ENCODE assay signal across 10 cellular contexts in genomic region chr15:62886431-62887071, GRCh38.
A peak's percentile ranks its signal among the peaks of the same experiment; 100 is the strongest.
DNase-seq lines count a peak whose midpoint lies in the region; ATAC-seq and TF ChIP-seq lines count a peak whose summit lies in the region.
"Had no signal": no experiment of that assay in that cellular context is flagged by ENCODE, and none has a peak within 500 bp of the region (broad histone marks: within the 10 kb centered on the region; RNA-seq: fewer than 3 reads in every experiment).

No MANE protein-coding gene starts in this region.

- intact Hi-C loops in mucosa of descending colon (cut with DNase I, micrococcal nuclease) (no loop called here), spleen (cut with DNase I; ENCODE audit: low total_unique reads) (no loop called here)

- ATAC-seq in mucosa of descending colon: peak; percentile 24
- no peak for ATAC-seq in HG02642 (IDR thresholded peaks at IDR 0.05; ENCODE audit: poor library complexity, unreplicated experiment)
- ATAC-seq: naive thymus-derived CD4-positive, alpha-beta T cell had no signal

- H3K4me3 ChIP-seq in cardiac muscle cell (no peak overlapping the region), right atrium auricular region (no peak overlapping the region), mucosa of descending colon (no peak overlapping the region), spleen (no peak overlapping the region)

- H3K36me3 ChIP-seq in cardiac muscle cell (no peaks in the 10 kb centered on the region), right atrium auricular region (no peaks in the 10 kb centered on the region), mucosa of descending colon (ENCODE audit: low read depth) (no peaks in the 10 kb centered on the region), spleen (no peaks in the 10 kb centered on the region)

- H3K27ac ChIP-seq in cardiac muscle cell: peak overlapping the region; percentile 37
- H3K27ac ChIP-seq in right atrium auricular region: peak overlapping the region in 1 of 2 donors; percentile 6
- H3K27ac ChIP-seq in spleen: no peak overlapping the region
- H3K27ac ChIP-seq: KMS-11 had no signal

- no peaks in the 10 kb centered on the region for H3K27me3 ChIP-seq in cardiac muscle cell
- no peaks in the 10 kb centered on the region for H3K27me3 ChIP-seq in right atrium auricular region
- H3K27me3 ChIP-seq in spleen (replicated peaks in 1 of 7): peaks cover 0 to 51% (median 5%) of the 10 kb centered on the region in 7 donors

- no peak for TF ChIP-seq POLR2A in spleen (IDR thresholded peaks at IDR 0.05)

- DNase-seq in cardiac muscle cell (ENCODE audit: low read depth in 1 of 2, low spot score in 1 of 2) (peak in 1 of 2 donors; percentile 46), right atrium auricular region (ENCODE audit: low spot score) (no peak), dermis blood vessel endothelial cell (peak; percentile 39), mucosa of descending colon (no peak), NAMALWA (ENCODE audit: low spot score) (no peak), spleen (no peak)
- DNase-seq in activated CD4-positive, alpha-beta T cell treated with anti-CD3 and anti-CD28 coated beads, Interleukin-2, amount 50 U/mL, for 1 hour: no peak
- DNase-seq: naive thymus-derived CD4-positive, alpha-beta T cell had no signal

- no peaks in the 10 kb centered on the region for H3K9me3 ChIP-seq in cardiac muscle cell (ENCODE audit: low read depth)
- H3K9me3 ChIP-seq in right atrium auricular region: no peaks in the 10 kb centered on the region
- H3K9me3 ChIP-seq in mucosa of descending colon: no peaks in the 10 kb centered on the region
- H3K9me3 ChIP-seq in spleen: no peaks in the 10 kb centered on the region

- whole genome bisulfite sequencing in spleen, 5 donors: 46 to 58% (median 52%) methylated on average over 13 of the region's 13 CpGs

- H3K4me1 ChIP-seq in cardiac muscle cell (ENCODE audit: low read depth) (peaks cover 18% of the 10 kb centered on the region), right atrium auricular region (peaks cover 0 to 17% of the 10 kb centered on the region in 2 donors), mucosa of descending colon (ENCODE audit: low read depth) (peaks cover 16% of the 10 kb centered on the region), spleen (peaks cover 0 to 14% (median 0%) of the 10 kb centered on the region in 6 donors)

- TF ChIP-seq CTCF in cardiac muscle cell (IDR thresholded peaks at IDR 0.05; ENCODE audit: low read depth, low read length) (no peak), right atrium auricular region (IDR thresholded peaks at IDR 0.05) (no peak), mucosa of descending colon (IDR thresholded peaks at IDR 0.05) (no peak), spleen (IDR thresholded peaks at IDR 0.05 in 8 of 11, conservative IDR thresholded peaks at IDR 0.05 in 3 of 11) (no peak)
